Comparison of ENCODE assay signal across 7 cellular contexts in genomic region chr6:79630883-79631799, GRCh38. TPM values are rescaled to one million over a fixed set of nuclear protein-coding genes. Genes with fewer than 3 reads are reported as not detected.
DNase-seq lines count a peak whose midpoint lies in the region; ATAC-seq, FAIRE-seq and TF ChIP-seq lines count a peak whose summit lies in the region.

SH3BGRL2 (plus strand) TSS chr6:79631329; CDS start chr6:79631462, 133 bp downstream.

- H3K36me3 Mint-ChIP-seq in activated CD8-positive, alpha-beta memory T cell treated with anti-CD3 and anti-CD28 coated beads, Interleukin-2, amount 10 ng/mL, durations not matched to agents 7 days and 5 days: no peaks in the 10 kb centered on the region
- no peaks in the 10 kb centered on the region for H3K36me3 Mint-ChIP-seq in stimulated activated effector memory CD8-positive, alpha-beta T cell treated with anti-CD3 and anti-CD28 coated beads, Interleukin-12 subunit alpha, Interleukin-12 subunit beta, amount 100 ng/mL, for 72 hours

- H3K4me1 Mint-ChIP-seq in activated CD8-positive, alpha-beta memory T cell treated with anti-CD3 and anti-CD28 coated beads, Interleukin-2, amount 10 ng/mL, durations not matched to agents 7 days and 5 days: peaks cover 6% of the 10 kb centered on the region
- peaks cover 6% of the 10 kb centered on the region for H3K4me1 Mint-ChIP-seq in stimulated activated effector memory CD8-positive, alpha-beta T cell treated with anti-CD3 and anti-CD28 coated beads, Interleukin-12 subunit alpha, Interleukin-12 subunit beta, amount 100 ng/mL, for 72 hours

- H3K27me3 Mint-ChIP-seq in activated CD8-positive, alpha-beta memory T cell treated with anti-CD3 and anti-CD28 coated beads, Interleukin-2, amount 10 ng/mL, durations not matched to agents 7 days and 5 days: peaks cover 56% of the 10 kb centered on the region

- no peak within 1 kb of the TSS for H3K27ac Mint-ChIP-seq in activated CD8-positive, alpha-beta memory T cell treated with anti-CD3 and anti-CD28 coated beads, Interleukin-2, amount 10 ng/mL, durations not matched to agents 7 days and 5 days
- H3K27ac Mint-ChIP-seq in stimulated activated effector memory CD8-positive, alpha-beta T cell treated with anti-CD3 and anti-CD28 coated beads, Interleukin-12 subunit alpha, Interleukin-12 subunit beta, amount 100 ng/mL, for 72 hours: no peak within 1 kb of the TSS

- CTCF ChIA-PET in activated CD8-positive, alpha-beta memory T cell treated with anti-CD3 and anti-CD28 coated beads, Interleukin-2, amount 10 ng/mL, durations not matched to agents 7 days and 5 days (lab: Charles Lee): no interaction called here

- H3K9me3 Mint-ChIP-seq in activated CD8-positive, alpha-beta memory T cell treated with anti-CD3 and anti-CD28 coated beads, Interleukin-2, amount 10 ng/mL, durations not matched to agents 7 days and 5 days (ENCODE audit: low read depth): no peaks in the 10 kb centered on the region
- no peaks in the 10 kb centered on the region for H3K9me3 Mint-ChIP-seq in stimulated activated effector memory CD8-positive, alpha-beta T cell treated with anti-CD3 and anti-CD28 coated beads, Interleukin-12 subunit alpha, Interleukin-12 subunit beta, amount 100 ng/mL, for 72 hours

- peak; percentile 46 for DNase-seq in GM12891 (ENCODE audit: insufficient read length, low spot score)
- peak; percentile 71 for DNase-seq in NCI-H2196 (lab: John Stamatoyannopoulos, UW; ENCODE audit: unreplicated experiment)
- DNase-seq in activated CD8-positive, alpha-beta memory T cell treated with anti-CD3 and anti-CD28 coated beads, Interleukin-2, amount 10 ng/mL, durations not matched to agents 7 days and 5 days: no peak
- peak; percentile 92 for DNase-seq in mesenteric fat pad (ENCODE audit: low spot score)
- no peak for DNase-seq in stimulated activated effector memory CD8-positive, alpha-beta T cell treated with anti-CD3 and anti-CD28 coated beads, Interleukin-12 subunit alpha, Interleukin-12 subunit beta, amount 100 ng/mL, for 72 hours (ENCODE audit: low spot score in 2 of 2)

- ATAC-seq in HG02798 (IDR thresholded peaks at IDR 0.05; ENCODE audit: poor library complexity, unreplicated experiment) (peak; percentile 73), esophagus mucosa (peak; percentile 81)
- ATAC-seq in activated CD8-positive, alpha-beta memory T cell treated with anti-CD3 and anti-CD28 coated beads, Interleukin-2, amount 10 ng/mL, durations not matched to agents 7 days and 5 days: peak; percentile 51
- ATAC-seq in stimulated activated effector memory CD8-positive, alpha-beta T cell treated with anti-CD3 and anti-CD28 coated beads, Interleukin-12 subunit alpha, Interleukin-12 subunit beta, amount 100 ng/mL, for 72 hours: peak; percentile 50

- H3K4me3 Mint-ChIP-seq in activated CD8-positive, alpha-beta memory T cell treated with anti-CD3 and anti-CD28 coated beads, Interleukin-2, amount 10 ng/mL, durations not matched to agents 7 days and 5 days: peak within 1 kb of the TSS; percentile 64
- H3K4me3 Mint-ChIP-seq in stimulated activated effector memory CD8-positive, alpha-beta T cell treated with anti-CD3 and anti-CD28 coated beads, Interleukin-12 subunit alpha, Interleukin-12 subunit beta, amount 100 ng/mL, for 72 hours: peak within 1 kb of the TSS; percentile 67

- TF ChIP-seq POLR2A in GM12891 (IDR thresholded peaks at IDR 0.05; ENCODE audit: low read depth, low read length): no peak

- no peak for FAIRE-seq in GM12891 (lab: Jason Lieb, UNC)

TF ChIP-seq in GM12891, 5 proteins besides CTCF, POLR2A, EP300 and RAD21:
- TF ChIP-seq PAX5 (IDR thresholded peaks at IDR 0.05; ENCODE audit: insufficient read depth, low read length, severe bottlenecking) (no peak), POLR2AphosphoS5 (IDR thresholded peaks at IDR 0.05; ENCODE audit: low read depth, low read length) (no peak), TAF1 (IDR thresholded peaks at IDR 0.05; ENCODE audit: low read depth, low read length) (no peak)
TF ChIP-seq in GM12891: peak in this region for 0.

RNA-seq across cellular contexts. Expression of gene SH3BGRL2, which starts in this region (rescaled TPM):
- polyA plus RNA-seq in GM12891 (2012; ENCODE audit: low read depth, missing spikeins): 0.03 TPM
- total RNA-seq in activated CD8-positive, alpha-beta memory T cell treated with anti-CD3 and anti-CD28 coated beads, Interleukin-2, amount 10 ng/mL, durations not matched to agents 7 days and 5 days: under 1 TPM; 0.12 to 0.42 TPM
- total RNA-seq in esophagus mucosa: 28.5 TPM
- 24.1 TPM for total RNA-seq in mesenteric fat pad

Comparison
In these comparisons a context has a peak if more than half of its experiments do, and no peak if none do; other contexts are left out.
1. RNA of gene SH3BGRL2 (total RNA-seq): 28.5 TPM in esophagus mucosa (single experiment) and 24.1 TPM in mesenteric fat pad (single experiment); 0.12 to 0.42 TPM in activated CD8-positive, alpha-beta memory T cell treated with anti-CD3 and anti-CD28 coated beads, Interleukin-2, amount 10 ng/mL, durations not matched to agents 7 days and 5 days; every median in the first group is over 10 times any median in the second.
2. Peak in ATAC-seq in activated CD8-positive, alpha-beta memory T cell treated with anti-CD3 and anti-CD28 coated beads, Interleukin-2, amount 10 ng/mL, durations not matched to agents 7 days and 5 days; RNA of the gene not detected or under 1 TPM.
3. DNase-seq: peak in GM12891 (single experiment), NCI-H2196 (single experiment) and mesenteric fat pad (single experiment); none in activated CD8-positive, alpha-beta memory T cell treated with anti-CD3 and anti-CD28 coated beads, Interleukin-2, amount 10 ng/mL, durations not matched to agents 7 days and 5 days (single experiment) and stimulated activated effector memory CD8-positive, alpha-beta T cell treated with anti-CD3 and anti-CD28 coated beads, Interleukin-12 subunit alpha, Interleukin-12 subunit beta, amount 100 ng/mL, for 72 hours (0 of 2).
4. Peak in every context shown above with its lines, with median percentiles within 50 percentile points of each other: ATAC-seq.